In genomic region chr10:72204296-72204695, GRCh38 we compare ENCODE assay signal across 19 cellular contexts.
"Had no signal": no experiment of that assay in that cellular context is flagged by ENCODE, and none has a peak within 500 bp of the region (broad histone marks: within the 10 kb centered on the region; RNA-seq: fewer than 3 reads in every experiment).

No MANE protein-coding gene starts in this region.

- H3K27me3 ChIP-seq: stomach, tibial artery had no signal

- H3K9me3 Mint-ChIP-seq: activated B cell treated with CpG ODN at 0.5 μM for 24 hours; activated naive CD4-positive, alpha-beta T cell treated with anti-CD3 and anti-CD28 coated beads, Interleukin-2, amount 50 U/mL, for 24 hours; central memory CD8-positive, alpha-beta T cell; natural killer cell treated with Interleukin-12 subunit alpha and Interleukin-12 subunit beta and Interleukin-15 and Interleukin-18, amount 100 ng/mL, for 72 hours had no signal

- H3K4me1 ChIP-seq: stomach, tibial artery had no signal

- H3K27ac ChIP-seq: stomach, tibial artery had no signal

- H3K27ac Mint-ChIP-seq: activated B cell treated with CpG ODN at 0.5 μM for 24 hours; activated CD8-positive, alpha-beta T cell treated with anti-CD3 and anti-CD28 coated beads, Interleukin-2, amount 10 ng/mL, durations not matched to agents 7 days and 5 days; activated naive CD4-positive, alpha-beta T cell treated with anti-CD3 and anti-CD28 coated beads, Interleukin-2, amount 50 U/mL, for 24 hours; natural killer cell treated with Interleukin-12 subunit alpha and Interleukin-12 subunit beta and Interleukin-15 and Interleukin-18, amount 100 ng/mL, for 72 hours; T-helper 17 cell had no signal

- ATAC-seq: activated CD8-positive, alpha-beta T cell treated with anti-CD3 and anti-CD28 coated beads, Interleukin-2, amount 10 ng/mL, durations not matched to agents 7 days and 5 days; natural killer cell treated with Interleukin-12 subunit alpha and Interleukin-12 subunit beta and Interleukin-15 and Interleukin-18, amount 100 ng/mL, for 72 hours; sciatic nerve; T-helper 17 cell had no signal

- H3K27me3 Mint-ChIP-seq: activated B cell treated with CpG ODN at 0.5 μM for 24 hours; activated naive CD4-positive, alpha-beta T cell treated with anti-CD3 and anti-CD28 coated beads, Interleukin-2, amount 50 U/mL, for 24 hours; central memory CD8-positive, alpha-beta T cell; natural killer cell treated with Interleukin-12 subunit alpha and Interleukin-12 subunit beta and Interleukin-15 and Interleukin-18, amount 100 ng/mL, for 72 hours; T-helper 17 cell had no signal

- DNase-seq: activated B cell treated with CpG ODN at 0.5 μM for 24 hours; activated CD4-positive, alpha-beta T cell treated with anti-CD3 and anti-CD28 coated beads for 48 hours; activated CD8-positive, alpha-beta memory T cell treated with anti-CD3 and anti-CD28 coated beads, Interleukin-2, amount 50 U/mL, for 4 hours; activated CD8-positive, alpha-beta T cell treated with anti-CD3 and anti-CD28 coated beads, Interleukin-2, amount 10 ng/mL, durations not matched to agents 7 days and 5 days; activated effector memory CD4-positive, alpha-beta T cell treated with anti-CD3 and anti-CD28 coated beads, Interleukin-2, amount 50 U/mL, for 16 hours; activated T-cell treated with anti-CD3 and anti-CD28 coated beads, Interleukin-2, amount 50 U/mL, for 48 hours; effector CD8-positive, alpha-beta T cell; foreskin melanocyte; kidney glomerular epithelial cell; mesendoderm; stimulated activated CD4-positive, alpha-beta T cell treated with anti-CD3 and anti-CD28 coated beads, Interleukin-12 subunit alpha, Interleukin-12 subunit beta, amount 100 ng/mL, for 4 hours; stimulated activated CD4-positive, alpha-beta T cell treated with anti-CD3 and anti-CD28 coated beads, Interleukin-2, amount 100 ng/mL, for 24 hours; stomach; T-helper 17 cell had no signal

- H3K4me3 Mint-ChIP-seq: activated B cell treated with CpG ODN at 0.5 μM for 24 hours; activated CD8-positive, alpha-beta T cell treated with anti-CD3 and anti-CD28 coated beads, Interleukin-2, amount 10 ng/mL, durations not matched to agents 7 days and 5 days; activated naive CD4-positive, alpha-beta T cell treated with anti-CD3 and anti-CD28 coated beads, Interleukin-2, amount 50 U/mL, for 24 hours; central memory CD8-positive, alpha-beta T cell; natural killer cell treated with Interleukin-12 subunit alpha and Interleukin-12 subunit beta and Interleukin-15 and Interleukin-18, amount 100 ng/mL, for 72 hours; T-helper 17 cell had no signal

- H3K4me1 Mint-ChIP-seq: activated B cell treated with CpG ODN at 0.5 μM for 24 hours had no signal

- H3K9me3 ChIP-seq: stomach, tibial artery had no signal

- H3K4me3 ChIP-seq: stomach, tibial artery had no signal
